28 cellular contexts compared by ENCODE assay signal in the genomic region with DNA sequence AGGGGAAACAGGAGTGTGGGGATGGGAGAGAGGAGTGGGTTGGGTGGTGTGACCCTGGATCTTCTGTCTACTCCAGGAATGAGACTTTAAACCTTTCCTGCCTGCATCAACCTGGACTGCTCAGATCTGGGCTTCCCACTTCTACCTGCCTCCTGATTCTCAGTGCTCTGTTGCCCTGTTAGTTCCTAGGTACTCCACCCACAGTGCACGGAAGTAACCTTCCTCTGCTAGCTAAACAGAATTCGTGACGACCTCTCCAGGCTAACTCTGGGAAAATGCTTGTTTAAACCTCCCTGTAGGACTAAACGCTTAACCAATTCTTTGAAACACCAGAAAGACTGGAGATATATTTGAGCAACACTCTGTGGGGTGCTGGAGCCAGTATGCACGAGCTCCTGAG.
"Had no signal": no experiment of that assay in that cellular context is flagged by ENCODE, and none has a peak within 500 bp of the region (broad histone marks: within the 10 kb centered on the region; RNA-seq: fewer than 3 reads in every experiment).

No MANE protein-coding gene starts in this region.

- H3K36me3 ChIP-seq: breast epithelium, MG63, SJCRH30 had no signal

- H3K27me3 ChIP-seq: breast epithelium, MG63, SJCRH30 had no signal

- H3K4me3 ChIP-seq: breast epithelium, MG63, SJCRH30 had no signal

- H3K4me2 ChIP-seq: SK-N-SH had no signal

- H3K4me1 ChIP-seq: breast epithelium, SJCRH30 had no signal

- H3K27ac ChIP-seq: breast epithelium, SJCRH30, VCaP had no signal

- DNase-seq: activated CD4-positive, alpha-beta memory T cell treated with anti-CD3 and anti-CD28 coated beads for 36 hours; activated CD4-positive, alpha-beta T cell treated with anti-CD3 and anti-CD28 coated beads, Interleukin-2, amount 10 ng/mL, durations not matched to agents 7 days and 5 days; activated CD4-positive, CD25-positive, alpha-beta regulatory T cell; activated CD8-positive, alpha-beta memory T cell treated with anti-CD3 and anti-CD28 coated beads for 24 hours; activated effector memory CD4-positive, alpha-beta T cell treated with anti-CD3 and anti-CD28 coated beads, Interleukin-2, amount 50 U/mL, for 16 hours; activated naive CD4-positive, alpha-beta T cell treated with Interleukin-2 at 50 U/mL for 16 hours; activated naive CD8-positive, alpha-beta T cell treated with anti-CD3 and anti-CD28 coated beads for 36 hours; activated T-cell treated with anti-CD3 and anti-CD28 coated beads, Interleukin-2, amount 50 U/mL, for 4 hours; central memory CD4-positive, alpha-beta T cell; MG63; MV-4-11; NCI-H1105; NCI-H1436; NCI-H187 treated with DMSO at 0.1 percent for 48 hours; NCI-H2171 treated with DMSO at 0.1 percent for 48 hours; NCI-H226; NCI-H510A treated with DMSO at 0.1 percent for 48 hours; NCI-H69; NK-92 treated with Interleukin-12 subunit alpha and Interleukin-12 subunit beta, amount 100 ng/mL, for 24 hours; OCI-M1; RPMI8226; SJCRH30; SK-N-SH; T-helper 1 cell had no signal

- H3K9ac ChIP-seq: SK-N-SH had no signal

- ATAC-seq: activated T-cell treated with anti-CD3 and anti-CD28 coated beads, Interleukin-2, amount 50 U/mL, for 4 hours; Panc1; Right ventricle myocardium inferior had no signal

- H3K9me3 ChIP-seq: breast epithelium, MG63, SJCRH30, SK-N-SH had no signal
